14 cellular contexts compared by ENCODE assay signal in genomic region chr4:89492476-89493110, GRCh38.
DNase-seq lines count a peak whose midpoint lies in the region; ATAC-seq and TF ChIP-seq lines count a peak whose summit lies in the region.
"Had no signal": no experiment of that assay in that cellular context is flagged by ENCODE, and none has a peak within 500 bp of the region (broad histone marks: within the 10 kb centered on the region; RNA-seq: fewer than 3 reads in every experiment).

No MANE protein-coding gene starts in this region.

- POLR2A ChIA-PET in activated CD4-positive, alpha-beta memory T cell treated with anti-CD3 and anti-CD28 coated beads, Interleukin-2, amount 10 ng/mL, durations not matched to agents 7 days and 5 days (lab: Charles Lee), result no interaction called here

- H3K9me3 ChIP-seq in MG63 (no peaks in the 10 kb centered on the region), left lung (no peaks in the 10 kb centered on the region)
- H3K9me3 ChIP-seq: adrenal gland, stomach had no signal

- peak; percentile 43 for DNase-seq in AG09309 (ENCODE audit: low read depth)
- no peak for DNase-seq in MG63
- DNase-seq in dedifferentiated amniotic fluid mesenchymal stem cell (ENCODE audit: extremely low spot score), result peak; percentile 60
- DNase-seq in left lung, result no peak
- DNase-seq in activated CD4-positive, alpha-beta memory T cell treated with anti-CD3 and anti-CD28 coated beads, Interleukin-2, amount 10 ng/mL, durations not matched to agents 7 days and 5 days, result no peak
- no peak for DNase-seq in activated effector memory CD4-positive, alpha-beta T cell treated with Interleukin-2 at 50 U/mL for 16 hours
- DNase-seq: stimulated activated CD4-positive, alpha-beta T cell treated with anti-CD3 and anti-CD28 coated beads, Interleukin-4, amount 100 ng/mL, for 24 hours; stomach; T-helper 2 cell had no signal

- peak overlapping the region in 1 of 2 donors; percentile 8 for H3K27ac ChIP-seq in left lung
- H3K27ac ChIP-seq: BLaER1 treated with 17β-estradiol and CSF1 and Interleukin-3, amounts not matched to agents 10 nM and 100 nM had no signal

- TF ChIP-seq CTCF in AG09309 (IDR thresholded peaks at IDR 0.05; ENCODE audit: control insufficient read depth, insufficient read depth, low read depth, low read length, missing control alignments), result no peak
- no peak for TF ChIP-seq CTCF in left lung (IDR thresholded peaks at IDR 0.05)

- H3K4me3 ChIP-seq in AG09309 (ENCODE audit: control insufficient read depth, low read depth, low read length), result no peak overlapping the region
- H3K4me3 ChIP-seq in MG63, result peak overlapping the region; percentile 16; the same call in 1 of the 2 replicates
- no peak overlapping the region for H3K4me3 ChIP-seq in left lung
- H3K4me3 ChIP-seq: adrenal gland; BLaER1 treated with 17β-estradiol and CSF1 and Interleukin-3, amounts not matched to agents 10 nM and 100 nM; stomach had no signal

- H3K4me1 ChIP-seq in left lung, result no peaks in the 10 kb centered on the region

- H3K36me3 Mint-ChIP-seq in activated CD4-positive, alpha-beta memory T cell treated with anti-CD3 and anti-CD28 coated beads, Interleukin-2, amount 10 ng/mL, durations not matched to agents 7 days and 5 days (ENCODE audit: low read depth), result no peaks in the 10 kb centered on the region

- intact Hi-C loops in left lung (cut with DNase I), result no loop called here

- no peak overlapping the region for H3K27ac Mint-ChIP-seq in activated CD4-positive, alpha-beta memory T cell treated with anti-CD3 and anti-CD28 coated beads, Interleukin-2, amount 10 ng/mL, durations not matched to agents 7 days and 5 days

- H3K9me3 Mint-ChIP-seq in activated CD4-positive, alpha-beta memory T cell treated with anti-CD3 and anti-CD28 coated beads, Interleukin-2, amount 10 ng/mL, durations not matched to agents 7 days and 5 days, result no peaks in the 10 kb centered on the region

- no peaks in the 10 kb centered on the region for H3K4me1 Mint-ChIP-seq in activated CD4-positive, alpha-beta memory T cell treated with anti-CD3 and anti-CD28 coated beads, Interleukin-2, amount 10 ng/mL, durations not matched to agents 7 days and 5 days

- no peak overlapping the region for H3K4me3 Mint-ChIP-seq in activated CD4-positive, alpha-beta memory T cell treated with anti-CD3 and anti-CD28 coated beads, Interleukin-2, amount 10 ng/mL, durations not matched to agents 7 days and 5 days

- no peaks in the 10 kb centered on the region for H3K36me3 ChIP-seq in MG63
- no peaks in the 10 kb centered on the region for H3K36me3 ChIP-seq in left lung
- H3K36me3 ChIP-seq: adrenal gland; BLaER1 treated with 17β-estradiol and CSF1 and Interleukin-3, amounts not matched to agents 10 nM and 100 nM; stomach had no signal

- CTCF ChIA-PET in activated CD4-positive, alpha-beta memory T cell treated with anti-CD3 and anti-CD28 coated beads, Interleukin-2, amount 10 ng/mL, durations not matched to agents 7 days and 5 days (lab: Charles Lee), result no interaction called here

- H3K27me3 Mint-ChIP-seq in activated CD4-positive, alpha-beta memory T cell treated with anti-CD3 and anti-CD28 coated beads, Interleukin-2, amount 10 ng/mL, durations not matched to agents 7 days and 5 days, result no peaks in the 10 kb centered on the region

- ATAC-seq in left lung (peak; percentile 47), GM18520 (IDR thresholded peaks at IDR 0.05; ENCODE audit: unreplicated experiment) (no peak), HG02870 (IDR thresholded peaks at IDR 0.05; ENCODE audit: unreplicated experiment) (no peak)
- ATAC-seq: left lobe of liver had no signal

- H3K27me3 ChIP-seq in MG63 (no peaks in the 10 kb centered on the region), left lung (no peaks in the 10 kb centered on the region)
- H3K27me3 ChIP-seq: adrenal gland; BLaER1 treated with 17β-estradiol and CSF1 and Interleukin-3, amounts not matched to agents 10 nM and 100 nM; stomach had no signal

Comparison
In these comparisons a context has a peak if more than half of its experiments do, and no peak if none do; other contexts are left out.
1. DNase-seq: peak in AG09309 (single experiment) and dedifferentiated amniotic fluid mesenchymal stem cell (single experiment); none in MG63 (single experiment), left lung (0 of 2), activated CD4-positive, alpha-beta memory T cell treated with anti-CD3 and anti-CD28 coated beads, Interleukin-2, amount 10 ng/mL, durations not matched to agents 7 days and 5 days (single experiment) and activated effector memory CD4-positive, alpha-beta T cell treated with Interleukin-2 at 50 U/mL for 16 hours (single experiment).